Comparison of ENCODE assay signal across 10 cellular contexts in the genomic region with DNA sequence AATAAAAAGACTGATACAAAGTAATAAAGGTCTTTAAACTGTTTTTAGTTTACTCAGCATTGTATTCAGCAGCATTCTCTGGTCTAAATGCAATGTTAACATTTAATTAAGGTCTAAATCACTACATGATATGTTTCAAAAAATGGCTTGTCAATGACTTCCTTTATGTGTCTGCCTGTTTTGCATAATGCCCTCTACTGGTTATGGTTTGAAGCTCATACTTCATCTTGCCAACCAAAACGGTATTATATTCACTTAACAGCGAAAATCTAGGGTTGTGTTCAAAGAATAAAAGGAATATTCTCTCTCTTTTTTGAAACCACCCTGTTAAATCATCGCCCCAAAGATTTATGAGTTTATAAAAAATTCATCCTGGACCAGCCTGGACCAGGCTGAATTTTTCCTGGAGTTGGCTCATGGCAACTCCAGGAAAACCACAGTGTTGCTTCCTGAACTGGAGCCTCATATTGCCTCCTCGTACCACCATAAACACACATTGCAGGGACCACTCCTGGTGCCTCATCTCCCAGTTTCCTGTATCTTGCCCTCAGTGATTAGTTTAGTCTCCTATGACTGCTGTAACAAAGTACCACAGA. TPM values are rescaled to one million over a fixed set of nuclear protein-coding genes. Genes with fewer than 3 reads are reported as not detected.
DNase-seq lines count a peak whose midpoint lies in the region; ATAC-seq and TF ChIP-seq lines count a peak whose summit lies in the region.
"Had no signal": no experiment of that assay in that cellular context is flagged by ENCODE, and none has a peak within 500 bp of the region (broad histone marks: within the 10 kb centered on the region; RNA-seq: fewer than 3 reads in every experiment).

No MANE protein-coding gene starts in this region.

- intact Hi-C loops in left lung (cut with DNase I) (no loop called here), posterior cingulate gyrus (cut with DNase I) (no loop called here)

- no peak overlapping the region for H3K4me3 ChIP-seq in left lung
- H3K4me3 ChIP-seq: lung had no signal

- ATAC-seq in HG03175 (IDR thresholded peaks at IDR 0.05; ENCODE audit: unreplicated experiment) (peak; percentile 69), SK-N-SH treated with all-trans-retinoic acid at 6 μM for 48 hours (peak; percentile 64), left lung (peak; percentile 51), HG02642 (IDR thresholded peaks at IDR 0.05; ENCODE audit: poor library complexity, unreplicated experiment) (no peak)

- peak in 1 of 2 donors; percentile 28 for TF ChIP-seq CTCF in left lung (IDR thresholded peaks at IDR 0.05)

- H3K9me3 ChIP-seq in left lung: peaks cover 0 to 3% of the 10 kb centered on the region in 2 donors

- DNase-seq in DMS114 treated with DMSO at 0.1 percent for 48 hours (lab: John Stamatoyannopoulos, UW; ENCODE audit: unreplicated experiment) (peak; percentile 9), left lung (no peak), posterior cingulate gyrus (no peak)
- DNase-seq in activated effector memory CD4-positive, alpha-beta T cell treated with Interleukin-2 at 50 U/mL for 16 hours: no peak
- DNase-seq in activated T-cell treated with anti-CD3 and anti-CD28 coated beads, Interleukin-2, amount 50 U/mL, for 48 hours: no peak
- DNase-seq: caudate nucleus had no signal

- no peak overlapping the region for H3K27ac ChIP-seq in left lung

- H3K27me3 ChIP-seq in left lung: no peaks in the 10 kb centered on the region

- peaks cover 3 to 8% of the 10 kb centered on the region in 2 donors for H3K4me1 ChIP-seq in left lung

- H3K36me3 ChIP-seq in left lung: no peaks in the 10 kb centered on the region

TF ChIP-seq in SK-N-SH treated with all-trans-retinoic acid at 6 μM for 48 hours, 23 proteins besides CTCF, POLR2A, EP300 and RAD21:
- TF ChIP-seq GLIS3 (CRISPR knock-in tag; IDR thresholded peaks at IDR 0.05) (no peak), BACH2 (CRISPR knock-in tag; IDR thresholded peaks at IDR 0.05; ENCODE audit: borderline replicate concordance) (no peak), OSR1 (CRISPR knock-in tag; IDR thresholded peaks at IDR 0.05) (no peak), ZNF565 (CRISPR knock-in tag; conservative IDR thresholded peaks at IDR 0.05; ENCODE audit: low read depth) (no peak)

RNA-seq across cellular contexts. Expression of gene NCEH1, which starts 6.7 kb away (rescaled TPM):
- 10 to 100 TPM; 36.4 to 66.6 TPM for total RNA-seq in left lung

RNA-seq across cellular contexts. Expression of gene ECT2, which starts 32.9 kb away (rescaled TPM):
- total RNA-seq in left lung: 10 to 100 TPM; 23.1 to 29.7 TPM
